In genomic region chr15:26935322-26935721, GRCh38 we compare ENCODE assay signal across 29 cellular contexts. TPM values are rescaled to one million over a fixed set of nuclear protein-coding genes. Genes with fewer than 3 reads are reported as not detected.
"Had no signal": no experiment of that assay in that cellular context is flagged by ENCODE, and none has a peak within 500 bp of the region (broad histone marks: within the 10 kb centered on the region; RNA-seq: fewer than 3 reads in every experiment).

No MANE protein-coding gene starts in this region.

- H3K4me3 ChIP-seq: stomach, suprapubic skin, testis, thoracic aorta, thyroid gland, tibial artery, tibial nerve, transverse colon, upper lobe of left lung, uterus, vagina had no signal

- ATAC-seq: stimulated activated memory B cell treated with anti-CD40 and anti-IgM and Interleukin-4, amounts not matched to agents 10 μg/mL and 1 μg/mL and 100 μg/mL, for 72 hours; stimulated activated naive B cell treated with anti-CD40 and anti-IgM and Interleukin-4, amounts not matched to agents 10 μg/mL and 1 μg/mL and 100 μg/mL, for 72 hours; stimulated activated naive CD8-positive, alpha-beta T cell treated with anti-CD3 and anti-CD28 coated beads, Interleukin-15, amount 100 ng/mL, for 72 hours; stimulated activated naive CD8-positive, alpha-beta T cell treated with anti-CD3 and anti-CD28 coated beads, Interleukin-15, Interleukin-2, amounts not matched to agents 100 U/mL and 50 U/mL, for 24 hours had no signal

- H3K4me1 Mint-ChIP-seq: stimulated activated memory B cell treated with anti-CD40 and anti-IgM and Interleukin-4, amounts not matched to agents 10 μg/mL and 1 μg/mL and 100 μg/mL, for 72 hours; stimulated activated naive B cell treated with anti-CD40 and anti-IgM and Interleukin-4, amounts not matched to agents 10 μg/mL and 1 μg/mL and 100 μg/mL, for 72 hours; stimulated activated naive CD8-positive, alpha-beta T cell treated with anti-CD3 and anti-CD28 coated beads, Interleukin-15, amount 100 ng/mL, for 72 hours had no signal

- H3K4me3 Mint-ChIP-seq: stimulated activated memory B cell treated with anti-CD40 and anti-IgM and Interleukin-4, amounts not matched to agents 10 μg/mL and 1 μg/mL and 100 μg/mL, for 72 hours; stimulated activated naive B cell treated with anti-CD40 and anti-IgM and Interleukin-4, amounts not matched to agents 10 μg/mL and 1 μg/mL and 100 μg/mL, for 72 hours; stimulated activated naive CD8-positive, alpha-beta T cell treated with anti-CD3 and anti-CD28 coated beads, Interleukin-15, amount 100 ng/mL, for 72 hours; stimulated activated naive CD8-positive, alpha-beta T cell treated with anti-CD3 and anti-CD28 coated beads, Interleukin-15, Interleukin-2, amounts not matched to agents 100 ng/mL and 50 ng/mL, for 24 hours had no signal

- DNase-seq: stimulated activated CD4-positive, alpha-beta T cell treated with anti-CD3 and anti-CD28 coated beads, Interleukin-1b, Interleukin-23, amount 100 ng/mL, for 48 hours; stimulated activated CD4-positive, alpha-beta T cell treated with anti-CD3 and anti-CD28 coated beads, Interleukin-2, amount 100 ng/mL, for 24 hours; stimulated activated CD4-positive, alpha-beta T cell treated with anti-CD3 and anti-CD28 coated beads, Interleukin-2, amount 100 ng/mL, for 48 hours; stimulated activated CD4-positive, alpha-beta T cell treated with anti-CD3 and anti-CD28 coated beads, Interleukin-4, amount 100 ng/mL, for 1 hour; stimulated activated CD4-positive, alpha-beta T cell treated with anti-CD3 and anti-CD28 coated beads, Interleukin-4, amount 100 ng/mL, for 24 hours; stimulated activated CD4-positive, alpha-beta T cell treated with anti-CD3 and anti-CD28 coated beads, Interleukin-4, amount 100 ng/mL, for 4 hours; stimulated activated CD8-positive, alpha-beta memory T cell treated with anti-CD3 and anti-CD28 coated beads, Interleukin-4, amount 100 ng/mL, for 48 hours; stimulated activated naive B cell treated with anti-CD40 and anti-IgM and Interleukin-4, amounts not matched to agents 10 μg/mL and 1 μg/mL and 100 μg/mL, for 72 hours; stimulated activated naive CD4-positive, alpha-beta T cell; stimulated activated naive CD4-positive, alpha-beta T cell treated with Interleukin-2 at 50 U/mL for 16 hours; stimulated activated naive CD8-positive, alpha-beta T cell treated with anti-CD3 and anti-CD28 coated beads, Interleukin-15, amount 100 ng/mL, for 72 hours; stimulated activated naive CD8-positive, alpha-beta T cell treated with anti-CD3 and anti-CD28 coated beads, Interleukin-15, Interleukin-2, amounts not matched to agents 100 U/mL and 50 U/mL, for 24 hours; stomach; substantia nigra; testis; thyroid gland; tibial artery; transverse colon; trophoblast cell; uterus had no signal

- H3K4me1 ChIP-seq: stomach, suprapubic skin, testis, thyroid gland, tibial artery, tibial nerve, transverse colon, upper lobe of left lung, uterus, vagina had no signal

- H3K27me3 Mint-ChIP-seq: stimulated activated memory B cell treated with anti-CD40 and anti-IgM and Interleukin-4, amounts not matched to agents 10 μg/mL and 1 μg/mL and 100 μg/mL, for 72 hours; stimulated activated naive CD8-positive, alpha-beta T cell treated with anti-CD3 and anti-CD28 coated beads, Interleukin-15, amount 100 ng/mL, for 72 hours; stimulated activated naive CD8-positive, alpha-beta T cell treated with anti-CD3 and anti-CD28 coated beads, Interleukin-15, Interleukin-2, amounts not matched to agents 100 ng/mL and 50 ng/mL, for 24 hours had no signal

- H3K27me3 ChIP-seq: stomach, suprapubic skin, testis, thyroid gland, tibial artery, tibial nerve, transverse colon, upper lobe of left lung, uterus, vagina had no signal

- H3K27ac Mint-ChIP-seq: stimulated activated memory B cell treated with anti-CD40 and anti-IgM and Interleukin-4, amounts not matched to agents 10 μg/mL and 1 μg/mL and 100 μg/mL, for 72 hours; stimulated activated naive B cell treated with anti-CD40 and anti-IgM and Interleukin-4, amounts not matched to agents 10 μg/mL and 1 μg/mL and 100 μg/mL, for 72 hours; stimulated activated naive CD8-positive, alpha-beta T cell treated with anti-CD3 and anti-CD28 coated beads, Interleukin-15, Interleukin-2, amounts not matched to agents 100 ng/mL and 50 ng/mL, for 24 hours had no signal

- H3K27ac ChIP-seq: stomach, suprapubic skin, testis, thoracic aorta, thyroid gland, tibial artery, tibial nerve, transverse colon, upper lobe of left lung, uterus, vagina had no signal

- H3K9me3 ChIP-seq: stomach, suprapubic skin, testis, thoracic aorta, thyroid gland, tibial artery, tibial nerve, transverse colon, upper lobe of left lung, uterus, vagina had no signal

- H3K36me3 Mint-ChIP-seq: stimulated activated memory B cell treated with anti-CD40 and anti-IgM and Interleukin-4, amounts not matched to agents 10 μg/mL and 1 μg/mL and 100 μg/mL, for 72 hours; stimulated activated naive B cell treated with anti-CD40 and anti-IgM and Interleukin-4, amounts not matched to agents 10 μg/mL and 1 μg/mL and 100 μg/mL, for 72 hours had no signal

- H3K36me3 ChIP-seq: suprapubic skin, thoracic aorta, thyroid gland, tibial artery, tibial nerve, transverse colon, upper lobe of left lung, uterus, vagina had no signal

RNA-seq across cellular contexts. Expression of gene GABRG3, which starts 35.7 kb away (rescaled TPM):
- total RNA-seq: subcutaneous adipose tissue, thoracic aorta, tibial nerve, transverse colon, upper lobe of left lung, vagina had no signal
- polyA plus RNA-seq: urinary bladder had no signal
